10 cellular contexts compared by ENCODE assay signal in the genomic region with DNA sequence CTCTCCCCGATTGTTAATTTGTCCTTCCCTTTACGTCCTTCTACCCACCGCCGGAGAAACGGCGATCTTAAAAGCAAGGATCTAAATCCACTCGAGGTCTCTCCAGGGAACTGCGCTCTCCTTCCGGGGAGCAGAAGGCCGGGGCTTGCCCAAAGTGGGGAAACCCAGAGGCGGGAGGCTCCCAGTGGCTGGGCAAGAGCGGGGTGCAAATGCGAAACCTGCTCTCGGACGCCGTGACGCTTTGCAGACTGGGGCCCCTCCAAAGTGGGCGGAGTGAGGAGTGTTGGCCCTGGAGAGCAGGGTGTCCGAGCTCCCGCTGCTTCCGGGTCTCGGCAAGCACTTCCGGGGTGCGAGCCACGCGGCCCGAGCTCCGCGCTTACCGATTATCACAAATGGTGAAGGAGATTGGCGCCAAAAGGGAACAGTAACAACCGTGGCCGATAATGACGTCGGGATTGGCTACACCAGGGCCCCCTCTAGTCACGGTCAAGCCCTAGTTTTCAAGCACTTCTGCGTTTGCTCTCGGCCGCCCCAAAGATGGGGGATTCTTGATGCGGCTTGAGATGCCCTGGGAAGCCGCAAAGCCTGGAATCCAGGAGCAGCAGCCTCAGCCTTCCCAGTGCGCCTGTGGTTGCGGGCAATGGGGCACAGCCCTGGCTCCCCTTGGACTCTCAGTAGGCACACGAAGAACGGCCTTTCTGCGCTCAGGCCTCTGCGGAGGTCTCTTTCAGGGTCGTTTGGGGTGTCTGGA. TPM values are rescaled to one million over a fixed set of nuclear protein-coding genes. Genes with fewer than 3 reads are reported as not detected.
A peak's percentile ranks its signal among the peaks of the same experiment; 100 is the strongest.
DNase-seq lines count a peak whose midpoint lies in the region; ATAC-seq and TF ChIP-seq lines count a peak whose summit lies in the region.
"Had no signal": no experiment of that assay in that cellular context is flagged by ENCODE, and none has a peak within 500 bp of the region (broad histone marks: within the 10 kb centered on the region; RNA-seq: fewer than 3 reads in every experiment).

No MANE protein-coding gene starts in this region.

- no peak overlapping the region for H3K27ac Mint-ChIP-seq in brain

- H3K27ac ChIP-seq in heart left ventricle = no peak overlapping the region
- H3K27ac ChIP-seq in mesenchymal stem cell (ENCODE audit: low read length, poor library complexity, severe bottlenecking) = no peak overlapping the region
- H3K27ac ChIP-seq in tibial nerve = no peak overlapping the region

- no peak overlapping the region for H3K9ac ChIP-seq in mesenchymal stem cell (ENCODE audit: low read length)

- no peak overlapping the region for H2AFZ ChIP-seq in mesenchymal stem cell (ENCODE audit: low read depth, low read length)

- H3K9me3 ChIP-seq in heart left ventricle (no peaks in the 10 kb centered on the region), mesenchymal stem cell (ENCODE audit: control insufficient read depth, low read length) (no peaks in the 10 kb centered on the region), tibial nerve (peaks cover 0 to 5% (median 0%) of the 10 kb centered on the region in 4 donors)

- no peak for TF ChIP-seq CTCF in heart left ventricle (IDR thresholded peaks at IDR 0.05)
- no peak for TF ChIP-seq CTCF in brain (conservative IDR thresholded peaks at IDR 0.05)
- no peak for TF ChIP-seq CTCF in tibial nerve (IDR thresholded peaks at IDR 0.05)

- no peak overlapping the region for H3K23ac ChIP-seq in mesenchymal stem cell (ENCODE audit: low read length in 2 of 2)

- intact Hi-C loops in heart left ventricle (cut with DNase I) (loop anchor here in 9 of 10 donors (10.0 kb wide), 7 partner anchors 244 to 814 kb away; no protein-coding TSS in a partner anchor), Right ventricle myocardium superior (cut with DNase I) (loop anchor here (10.0 kb wide), 1 partner anchor 624 kb away; no protein-coding TSS in a partner anchor)

- H3K27me3 Mint-ChIP-seq in brain = peaks cover 99% of the 10 kb centered on the region

- H3K4me1 ChIP-seq in heart left ventricle (peaks cover 0 to 16% (median 2%) of the 10 kb centered on the region in 12 donors), mesenchymal stem cell (ENCODE audit: control insufficient read depth, insufficient read depth, low read depth, low read length) (peaks cover 10% of the 10 kb centered on the region), tibial nerve (peaks cover 0 to 16% (median 0%) of the 10 kb centered on the region in 4 donors)

- no peak overlapping the region for H4K91ac ChIP-seq in mesenchymal stem cell (ENCODE audit: low read length)

- no peak overlapping the region for H2BK12ac ChIP-seq in mesenchymal stem cell (ENCODE audit: low read length in 2 of 2)

- no peak overlapping the region for H2AK5ac ChIP-seq in mesenchymal stem cell (ENCODE audit: low read length, severe bottlenecking)

- peaks cover 0 to 69% (median 10%) of the 10 kb centered on the region in 9 donors for H3K27me3 ChIP-seq in heart left ventricle
- H3K27me3 ChIP-seq in mesenchymal stem cell (ENCODE audit: control insufficient read depth in 1 of 2, insufficient read depth in 1 of 2, low read length in 2 of 2) = peaks cover 20 to 86% of the 10 kb centered on the region in 2 experiments
- H3K27me3 ChIP-seq in tibial nerve = peaks cover 2 to 79% of the 10 kb centered on the region in 2 donors

- H3K79me1 ChIP-seq in mesenchymal stem cell (replicated peaks; ENCODE audit: low read length, poor library complexity, severe bottlenecking) = no peaks in the 10 kb centered on the region

- H3K4ac ChIP-seq in mesenchymal stem cell (ENCODE audit: low read depth in 1 of 2, low read length in 2 of 2) = no peak overlapping the region

- no peak for TF ChIP-seq EP300 in tibial nerve (IDR thresholded peaks at IDR 0.05)

- no peak for TF ChIP-seq POLR2A in heart left ventricle (IDR thresholded peaks at IDR 0.05)
- no peak for TF ChIP-seq POLR2A in tibial nerve (IDR thresholded peaks at IDR 0.05)

- H3K4me1 Mint-ChIP-seq in brain = peaks cover 17% of the 10 kb centered on the region

- H3K36me3 Mint-ChIP-seq in brain = peaks cover 3% of the 10 kb centered on the region

- peak overlapping the region; percentile 46 to 81 (median 67) for H3K4me3 Mint-ChIP-seq in brain

- H4K8ac ChIP-seq in mesenchymal stem cell (ENCODE audit: low read length) = no peak overlapping the region

- H3K4me2 ChIP-seq in mesenchymal stem cell (ENCODE audit: low read length, poor library complexity, severe bottlenecking) = peak overlapping the region; percentile 12

- no peak overlapping the region for H2BK120ac ChIP-seq in mesenchymal stem cell (ENCODE audit: low read depth, low read length)

- H2BK5ac ChIP-seq in mesenchymal stem cell (ENCODE audit: low read depth, low read length, poor library complexity, severe bottlenecking) = no peak overlapping the region

- H3K4me3 ChIP-seq in heart left ventricle = peak overlapping the region in 9 of 12 donors; percentile 2 to 51 (median 28)
- peak overlapping the region in 1 of 2 experiments; percentile 20 for H3K4me3 ChIP-seq in mesenchymal stem cell (ENCODE audit: insufficient read depth in 1 of 2, low read depth in 1 of 2, low read length in 2 of 2)
- H3K4me3 ChIP-seq in tibial nerve = peak overlapping the region; percentile 9 to 47 (median 26)

- H3K36me3 ChIP-seq in heart left ventricle (no peaks in the 10 kb centered on the region), mesenchymal stem cell (ENCODE audit: control insufficient read depth in 1 of 2, insufficient read depth in 2 of 2, low read depth in 1 of 2, low read length in 2 of 2) (no peaks in the 10 kb centered on the region), tibial nerve (no peaks in the 10 kb centered on the region)

- ATAC-seq in heart left ventricle (peak in 1 of 4 donors; percentile 3), Right ventricle myocardium superior (ENCODE audit: poor library complexity) (no peak), HG02678 (IDR thresholded peaks at IDR 0.05; ENCODE audit: unreplicated experiment) (no peak)

- H3K14ac ChIP-seq in mesenchymal stem cell (ENCODE audit: low read length in 2 of 2) = no peak overlapping the region

- H3K9me3 Mint-ChIP-seq in brain = peaks cover 6 to 25% (median 13%) of the 10 kb centered on the region in 5 experiments

- H3K18ac ChIP-seq in mesenchymal stem cell (ENCODE audit: low read depth in 1 of 2, low read length in 2 of 2) = no peak overlapping the region

- WGBS in heart left ventricle, 4 donors = 44 to 62% (median 51%) methylated on average over 47 to 48 of the region's 48 CpGs
- WGBS in mesenchymal stem cell = 60% methylated on average over 48 of the region's 48 CpGs
- WGBS in tibial nerve, 2 donors = 18 to 33% methylated on average over 38 to 41 of the region's 48 CpGs

- no peak overlapping the region for H2BK15ac ChIP-seq in mesenchymal stem cell (ENCODE audit: low read depth, poor library complexity, severe bottlenecking)

- DNase-seq in heart left ventricle (peak in 1 of 5 donors; percentile 63), Right ventricle myocardium superior (no peak), mesenchymal stem cell (no peak), tibial nerve (ENCODE audit: low spot score in 2 of 2) (no peak), hippocampal formation (lab: John Stamatoyannopoulos, UW) (no peak), NCI-H146 (lab: John Stamatoyannopoulos, UW) (no peak)
- DNase-seq: amniotic stem cell, C1 segment of cervical spinal cord had no signal

RNA-seq across cellular contexts. Expression of a gene that starts 29.0 kb away (rescaled TPM):
- total RNA-seq in heart left ventricle (100 to 1,000 TPM in 8 of 9 donors, 10 to 100 TPM in 1; 89.3 to 188 (median 129) TPM), Right ventricle myocardium superior (142 TPM), tibial nerve (1 to 10 TPM; 1.9 to 5.1 (median 3.6) TPM)
- polyA plus RNA-seq in heart left ventricle (100 to 1,000 TPM in 1 of 2 donors, 10 to 100 TPM in 1; 72.8 to 105 TPM), brain (ENCODE audit: insufficient read depth, low read depth, low replicate concordance) (not detected)
- 171 TPM for polyA plus RNA-seq in mesenchymal stem cell (2013, experiment 1 of 2)
- 173 TPM for polyA plus RNA-seq in mesenchymal stem cell (2013, experiment 2 of 2)

Comparison
In these comparisons a context has a peak if more than half of its experiments do, and no peak if none do; other contexts are left out.
1. RNA of a gene that starts 29.0 kb away (total RNA-seq): 142 TPM in Right ventricle myocardium superior (single experiment) and 89.3 to 188 TPM in heart left ventricle; 1.9 to 5.1 TPM in tibial nerve; every median in the first group is over 10 times any median in the second.